25 cellular contexts compared by ENCODE assay signal in the genomic region with DNA sequence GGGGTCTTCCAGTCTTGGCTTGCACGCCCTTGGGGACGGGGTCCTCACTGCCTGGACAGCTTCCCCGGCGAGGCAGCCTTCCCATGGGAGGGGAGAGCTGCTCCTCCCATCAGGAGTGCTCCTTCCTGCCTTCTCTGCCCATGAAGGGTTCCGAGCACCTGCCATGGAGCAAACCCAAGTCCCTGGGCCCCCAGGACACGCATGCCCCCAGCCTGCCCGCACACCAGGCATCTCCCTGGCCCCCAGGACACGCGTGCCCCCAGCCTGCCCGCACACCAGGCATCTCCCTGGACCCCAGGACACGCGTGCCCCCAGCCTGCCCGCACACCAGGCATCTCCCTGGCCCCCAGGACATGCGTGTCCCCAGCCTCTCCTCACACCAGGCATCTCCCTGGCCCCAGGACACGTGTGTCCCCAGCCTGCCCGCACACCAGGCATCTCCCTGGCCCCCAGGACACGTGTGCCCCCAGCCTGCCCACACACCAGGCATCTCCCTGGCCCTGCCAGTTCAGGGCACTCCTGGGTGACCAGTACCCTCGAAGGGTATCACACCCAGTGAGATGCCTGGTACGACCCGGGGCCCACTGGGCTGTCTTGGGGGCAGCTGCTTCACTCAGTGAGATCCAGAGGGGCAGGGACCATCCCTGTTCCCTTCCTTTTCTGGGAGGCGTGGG. TPM values are rescaled to one million over a fixed set of nuclear protein-coding genes. Genes with fewer than 3 reads are reported as not detected.
DNase-seq lines count a peak whose midpoint lies in the region; ATAC-seq, FAIRE-seq and TF ChIP-seq lines count a peak whose summit lies in the region.
"Had no signal": no experiment of that assay in that cellular context is flagged by ENCODE, and none has a peak within 500 bp of the region (broad histone marks: within the 10 kb centered on the region; RNA-seq: fewer than 3 reads in every experiment).

No MANE protein-coding gene starts in this region.

- no peaks in the 10 kb centered on the region for H3K36me3 Mint-ChIP-seq in activated CD4-positive, alpha-beta memory T cell treated with anti-CD3 and anti-CD28 coated beads for 36 hours
- H3K36me3 Mint-ChIP-seq: CD8-positive, alpha-beta memory T cell had no signal

- no peak for TF ChIP-seq CTCF in right atrium auricular region (IDR thresholded peaks at IDR 0.05)
- no peak for TF ChIP-seq CTCF in kidney (IDR thresholded peaks at IDR 0.05; ENCODE audit: borderline replicate concordance, extremely low read depth, insufficient read depth)
- no peak for TF ChIP-seq CTCF in ovary (IDR thresholded peaks at IDR 0.05)

- no peak for TF ChIP-seq EP300 in ovary (IDR thresholded peaks at IDR 0.05)

- H3K4me3 Mint-ChIP-seq in activated CD4-positive, alpha-beta memory T cell treated with anti-CD3 and anti-CD28 coated beads for 36 hours = no peak overlapping the region
- H3K4me3 Mint-ChIP-seq: CD8-positive, alpha-beta memory T cell; GM23338 had no signal

- ATAC-seq in Right ventricle myocardium inferior (no peak), HG03139 (IDR thresholded peaks at IDR 0.05; ENCODE audit: unreplicated experiment) (no peak)

- CTCF ChIA-PET in activated CD4-positive, alpha-beta memory T cell treated with anti-CD3 and anti-CD28 coated beads for 36 hours (lab: Charles Lee) = no interaction called here

- H3K4me1 ChIP-seq in right atrium auricular region (peaks cover 0 to under 1% of the 10 kb centered on the region in 2 donors), kidney (ENCODE audit: control insufficient read depth in 1 of 2, insufficient read depth in 1 of 2, low read depth in 1 of 2, low read length in 2 of 2) (no peaks in the 10 kb centered on the region), ovary (ENCODE audit: insufficient read depth) (no peaks in the 10 kb centered on the region)

- intact Hi-C loops in Right ventricle myocardium inferior (cut with DNase I) = no loop called here
- intact Hi-C loops in kidney (cut with DNase I) = no loop called here
- intact Hi-C loops in ovary (cut with DNase I) = no loop called here
- intact Hi-C loops in activated CD4-positive, alpha-beta memory T cell treated with anti-CD3 and anti-CD28 coated beads for 36 hours (cut with micrococcal nuclease) = no loop called here

- H3K9ac ChIP-seq in kidney (ENCODE audit: low read length in 2 of 2) = no peak overlapping the region

- H3K27me3 Mint-ChIP-seq in activated CD4-positive, alpha-beta memory T cell treated with anti-CD3 and anti-CD28 coated beads for 36 hours = peaks cover 8% of the 10 kb centered on the region

- H3K27ac Mint-ChIP-seq in activated CD4-positive, alpha-beta memory T cell treated with anti-CD3 and anti-CD28 coated beads for 36 hours = no peak overlapping the region
- H3K27ac Mint-ChIP-seq: CD8-positive, alpha-beta memory T cell; GM23338 had no signal

- WGBS in ovary, 3 donors = 88 to 92% (median 91%) methylated on average over 19 to 21 of the region's 21 CpGs

- H3K27ac ChIP-seq in right atrium auricular region (no peak overlapping the region), kidney (ENCODE audit: low read depth in 2 of 2, low read length in 2 of 2) (no peak overlapping the region), ovary (no peak overlapping the region)
- H3K27ac ChIP-seq: SK-N-MC had no signal

- H3K9me3 Mint-ChIP-seq in activated CD4-positive, alpha-beta memory T cell treated with anti-CD3 and anti-CD28 coated beads for 36 hours = no peaks in the 10 kb centered on the region
- H3K9me3 Mint-ChIP-seq: CD8-positive, alpha-beta memory T cell; GM23338 had no signal

- DNase-seq in Right ventricle myocardium inferior (ENCODE audit: missing footprints) (peak; percentile 35), right atrium auricular region (ENCODE audit: low spot score) (no peak), kidney (peak; percentile 58), ovary (peak in 4 of 5 donors; percentile 5 to 28 (median 11)), DMS53 (lab: John Stamatoyannopoulos, UW) (no peak)
- no peak for DNase-seq in activated CD4-positive, alpha-beta memory T cell treated with anti-CD3 and anti-CD28 coated beads for 36 hours
- DNase-seq: C1 segment of cervical spinal cord, Calu3, DMS153, HCEC 1CT, Karpas-422, NCI-H1417, NCI-H1694 treated with DMSO at 0.1 percent for 48 hours, NCI-H2081 treated with DMSO at 0.1 percent for 48 hours, NCI-H2171 treated with DMSO at 0.1 percent for 48 hours, NCI-H526 treated with DMSO at 0.1 percent for 48 hours, SHP77 treated with DMSO at 0.1 percent for 48 hours had no signal

- H3K36me3 ChIP-seq in right atrium auricular region (no peaks in the 10 kb centered on the region), kidney (ENCODE audit: control insufficient read depth in 1 of 2, insufficient read depth in 2 of 2, low read length in 2 of 2) (no peaks in the 10 kb centered on the region), ovary (no peaks in the 10 kb centered on the region)

- H3K4me3 ChIP-seq in right atrium auricular region (no peak overlapping the region), kidney (ENCODE audit: low read length in 2 of 2) (no peak overlapping the region), ovary (no peak overlapping the region)
- H3K4me3 ChIP-seq: GM23338, SK-N-MC had no signal

- no peak for TF ChIP-seq POLR2A in ovary (IDR thresholded peaks at IDR 0.05)

- H3K9me3 ChIP-seq in right atrium auricular region (no peaks in the 10 kb centered on the region), kidney (ENCODE audit: control insufficient read depth in 1 of 2, low read length in 2 of 2) (no peaks in the 10 kb centered on the region), ovary (no peaks in the 10 kb centered on the region)

- no peaks in the 10 kb centered on the region for H3K4me1 Mint-ChIP-seq in activated CD4-positive, alpha-beta memory T cell treated with anti-CD3 and anti-CD28 coated beads for 36 hours (ENCODE audit: low read depth)
- H3K4me1 Mint-ChIP-seq: CD8-positive, alpha-beta memory T cell had no signal

- no peak for FAIRE-seq in kidney (lab: Jason Lieb, UNC)
- FAIRE-seq: G401.6, GM12892 had no signal

- POLR2A ChIA-PET in activated CD4-positive, alpha-beta memory T cell treated with anti-CD3 and anti-CD28 coated beads for 36 hours (lab: Charles Lee) = no interaction called here

- H3K27me3 ChIP-seq in right atrium auricular region = no peaks in the 10 kb centered on the region
- no peaks in the 10 kb centered on the region for H3K27me3 ChIP-seq in ovary

RNA-seq across cellular contexts. Expression of gene COL20A1, which starts 21.7 kb away (rescaled TPM):
- total RNA-seq in Right ventricle myocardium inferior = not detected
- not detected for total RNA-seq in right atrium auricular region
- not detected for total RNA-seq in kidney
- 0.58 TPM for polyA plus RNA-seq in kidney (ENCODE audit: insufficient read depth, low read depth, low replicate concordance)
- total RNA-seq in ovary = under 1 TPM in 3 of 7 donors, not detected in 4; 0.17 to 0.54 (median 0.33) TPM
- polyA plus RNA-seq in ovary = under 1 TPM in 1 of 2 donors, not detected in 1; 0.10 TPM
- total RNA-seq in activated CD4-positive, alpha-beta memory T cell treated with anti-CD3 and anti-CD28 coated beads for 36 hours = not detected
- total RNA-seq: Calu3, M059J had no signal
- polyA plus RNA-seq: CD8-positive, alpha-beta memory T cell had no signal

RNA-seq across cellular contexts. Expression of gene ARFGAP1, which starts 42.1 kb away (rescaled TPM):
- 28.8 TPM for total RNA-seq in Right ventricle myocardium inferior
- total RNA-seq in right atrium auricular region = 10 to 100 TPM; 19.1 to 20.7 TPM
- 84.3 TPM for total RNA-seq in kidney
- polyA plus RNA-seq in kidney (ENCODE audit: insufficient read depth, low read depth, low replicate concordance) = 40.4 TPM
- 10 to 100 TPM; 40.2 to 80.2 (median 74.8) TPM for total RNA-seq in ovary
- 10 to 100 TPM; 18.9 to 59.5 TPM for polyA plus RNA-seq in ovary
- total RNA-seq in activated CD4-positive, alpha-beta memory T cell treated with anti-CD3 and anti-CD28 coated beads for 36 hours = 10 to 100 TPM; 68.4 to 72.4 TPM

RNA-seq across cellular contexts. Expression of gene CHRNA4, which starts 46.4 kb away (rescaled TPM):
- 2.3 TPM for total RNA-seq in Right ventricle myocardium inferior
- not detected for total RNA-seq in right atrium auricular region
- total RNA-seq in kidney = 0.44 TPM
- 0.67 TPM for polyA plus RNA-seq in kidney (ENCODE audit: insufficient read depth, low read depth, low replicate concordance)
- total RNA-seq in ovary = 1 to 10 TPM in 3 of 7 donors, under 1 TPM in 3, not detected in 1; 0.15 to 2.9 (median 0.77) TPM
- under 1 TPM in 1 of 2 donors, not detected in 1; 0.06 TPM for polyA plus RNA-seq in ovary
- not detected for total RNA-seq in activated CD4-positive, alpha-beta memory T cell treated with anti-CD3 and anti-CD28 coated beads for 36 hours
- total RNA-seq: Calu3; CD8-positive, alpha-beta memory T cell; Daoy; M059J had no signal
- polyA plus RNA-seq: CD8-positive, alpha-beta memory T cell had no signal

Comparison
In these comparisons a context has a peak if more than half of its experiments do, and no peak if none do; other contexts are left out.
1. DNase-seq: peak in Right ventricle myocardium inferior (single experiment), kidney (single experiment) and ovary (4 of 5); none in right atrium auricular region (single experiment), DMS53 (single experiment) and activated CD4-positive, alpha-beta memory T cell treated with anti-CD3 and anti-CD28 coated beads for 36 hours (single experiment).